In genomic region chr16:30797670-30798309, GRCh38 we compare ENCODE assay signal across 11 cellular contexts. TPM values are rescaled to one million over a fixed set of nuclear protein-coding genes. Genes with fewer than 3 reads are reported as not detected.
DNase-seq lines count a peak whose midpoint lies in the region; ATAC-seq, FAIRE-seq and TF ChIP-seq lines count a peak whose summit lies in the region.
"Had no signal": no experiment of that assay in that cellular context is flagged by ENCODE, and none has a peak within 500 bp of the region (broad histone marks: within the 10 kb centered on the region; RNA-seq: fewer than 3 reads in every experiment).

No MANE protein-coding gene starts in this region.

- no peak overlapping the region for H4K5ac ChIP-seq in H9 (ENCODE audit: insufficient read length, low read depth, low read length)

- H3K4ac ChIP-seq in H9 (ENCODE audit: low read depth, low read length) = no peak overlapping the region

- H3K36me3 ChIP-seq in OCI-LY1 (ENCODE audit: insufficient read depth, low read length) = no peaks in the 10 kb centered on the region
- no peaks in the 10 kb centered on the region for H3K36me3 ChIP-seq in kidney (ENCODE audit: control insufficient read depth in 1 of 2, insufficient read depth in 2 of 2, low read length in 2 of 2)
- H3K36me3 ChIP-seq in GM23248 (ENCODE audit: low read depth) = no peaks in the 10 kb centered on the region
- H3K36me3 ChIP-seq: SJCRH30 had no signal

- H3K23me2 ChIP-seq in H9 (ENCODE audit: insufficient read length, low read depth, low read length, poor library complexity, severe bottlenecking) = no peaks in the 10 kb centered on the region

- no peak overlapping the region for H2BK5ac ChIP-seq in H9 (ENCODE audit: insufficient read length, low read length)

- H4K8ac ChIP-seq in H9 (replicated peaks; ENCODE audit: insufficient read length, low read depth, low read length) = no peak overlapping the region

- H3K9me3 Mint-ChIP-seq in H9 = no peaks in the 10 kb centered on the region

- TF ChIP-seq CTCF in H9 (conservative IDR thresholded peaks at IDR 0.05) = peak; percentile 47
- TF ChIP-seq CTCF in OCI-LY1 (IDR thresholded peaks at IDR 0.05; ENCODE audit: low read length) = peak; percentile 26
- no peak for TF ChIP-seq CTCF in kidney (IDR thresholded peaks at IDR 0.05; ENCODE audit: borderline replicate concordance, extremely low read depth, insufficient read depth)

- H3K36me3 Mint-ChIP-seq in H9 (ENCODE audit: insufficient read depth in 1 of 3, low read depth in 3 of 3) = no peaks in the 10 kb centered on the region

- no peak overlapping the region for H3K27ac ChIP-seq in H9 (ENCODE audit: insufficient read length, low read depth, low read length)
- H3K27ac ChIP-seq in OCI-LY1 (ENCODE audit: low read depth, low read length, poor library complexity, severe bottlenecking) = no peak overlapping the region
- H3K27ac ChIP-seq in kidney (ENCODE audit: low read depth in 2 of 2, low read length in 2 of 2) = no peak overlapping the region
- no peak overlapping the region for H3K27ac ChIP-seq in GM23248
- H3K27ac ChIP-seq: SJCRH30 had no signal

- no peak overlapping the region for H3K23ac ChIP-seq in H9 (ENCODE audit: insufficient read length, low read depth, low read length)

- H3K4me1 Mint-ChIP-seq in H9 = peaks cover 0 to 5% of the 10 kb centered on the region in 2 experiments; a peak in 2 of 4 replicates

- H2BK15ac ChIP-seq in H9 (ENCODE audit: low read depth, low read length) = no peak overlapping the region

- H3K27ac Mint-ChIP-seq in H9 = no peak overlapping the region

- H3F3A ChIP-seq in OCI-LY1 (ENCODE audit: insufficient read depth, low read length) = no peaks in the 10 kb centered on the region
- no peaks in the 10 kb centered on the region for H3F3A ChIP-seq in GM23248 (ENCODE audit: insufficient read depth)

- intact Hi-C loops in kidney (cut with DNase I) = no loop called here

- no peak overlapping the region for H3K18ac ChIP-seq in H9 (ENCODE audit: insufficient read length, low read depth, low read length)

- H3K9ac ChIP-seq in H9 (ENCODE audit: extremely low read depth, insufficient read length, low read length) (no peak overlapping the region), OCI-LY1 (ENCODE audit: low read length) (no peak overlapping the region), kidney (ENCODE audit: low read length in 2 of 2) (no peak overlapping the region), GM23248 (no peak overlapping the region)

- ATAC-seq in HG02763 (IDR thresholded peaks at IDR 0.05; ENCODE audit: unreplicated experiment) = no peak

- H4K20me1 ChIP-seq in H9 (ENCODE audit: control insufficient read depth, insufficient read depth, insufficient read length) (no peaks in the 10 kb centered on the region), OCI-LY1 (ENCODE audit: insufficient read depth, low read length) (no peaks in the 10 kb centered on the region), GM23248 (ENCODE audit: insufficient read depth) (no peaks in the 10 kb centered on the region)

- H3K9me3 ChIP-seq in H9 (ENCODE audit: control insufficient read depth, low read depth, low read length) = no peaks in the 10 kb centered on the region
- no peaks in the 10 kb centered on the region for H3K9me3 ChIP-seq in OCI-LY1 (ENCODE audit: low read length)
- no peaks in the 10 kb centered on the region for H3K9me3 ChIP-seq in kidney (ENCODE audit: control insufficient read depth in 1 of 2, low read length in 2 of 2)
- no peaks in the 10 kb centered on the region for H3K9me3 ChIP-seq in GM23248 (ENCODE audit: low read depth)
- H3K9me3 ChIP-seq: SJCRH30 had no signal

- H2AK5ac ChIP-seq in H9 (ENCODE audit: insufficient read length, low read length) = no peak overlapping the region

- in situ Hi-C loops in GM23248 (cut with MboI) = no loop called here

- H2BK12ac ChIP-seq in H9 (ENCODE audit: insufficient read length, low read depth, low read length) = no peak overlapping the region

- FAIRE-seq in kidney (lab: Jason Lieb, UNC) = no peak
- FAIRE-seq: GM18507 had no signal

- H3K9me2 ChIP-seq in OCI-LY1 (ENCODE audit: low read depth, low read length) (no peaks in the 10 kb centered on the region), GM23248 (ENCODE audit: insufficient read depth) (no peaks in the 10 kb centered on the region)

- H3K79me1 ChIP-seq in H9 (ENCODE audit: insufficient read depth, low read depth, low read length, poor library complexity, severe bottlenecking) = no peaks in the 10 kb centered on the region

- H3K79me2 ChIP-seq in H9 (ENCODE audit: insufficient read depth, low read length) = no peaks in the 10 kb centered on the region
- H3K79me2 ChIP-seq in OCI-LY1 (ENCODE audit: insufficient read depth, low read length) = no peaks in the 10 kb centered on the region
- no peaks in the 10 kb centered on the region for H3K79me2 ChIP-seq in GM23248 (ENCODE audit: insufficient read depth)

- no peak overlapping the region for H3T11ph ChIP-seq in H9 (ENCODE audit: low read length)

- DNase-seq in H9 (no peak), kidney (peak; percentile 23), GM23248 (no peak), amygdala (lab: John Stamatoyannopoulos, UW) (no peak)
- DNase-seq: activated T-cell treated with anti-CD3 and anti-CD28 coated beads, Interleukin-2, amount 50 U/mL, for 48 hours; NCI-H226; stimulated activated CD4-positive, alpha-beta T cell treated with anti-CD3 and anti-CD28 coated beads, Interleukin-4, amount 100 ng/mL, for 1 hour had no signal

- H3K27me3 Mint-ChIP-seq in H9 (ENCODE audit: low read depth) = peaks cover 52% of the 10 kb centered on the region

- no peak overlapping the region for H3K14ac ChIP-seq in H9 (ENCODE audit: insufficient read depth, low read length)

- no peak overlapping the region for H3K4me3 Mint-ChIP-seq in H9

- no CpG with 5 or more reads among the region's 8 CpGs for WGBS in H9 (ENCODE audit: extremely low coverage, insufficient read length, low lambda C conversion rate)
- 62 to 63% methylated on average over 8 of the region's 8 CpGs for WGBS in GM23248 (ENCODE audit: low coverage in 1 of 2, low lambda C conversion rate in 2 of 2, missing lambda C conversion rate in 2 of 2), 2 experiments

- H3K4me1 ChIP-seq in H9 (ENCODE audit: insufficient read depth, low read length) (no peaks in the 10 kb centered on the region), OCI-LY1 (ENCODE audit: insufficient read depth, low read length, severe bottlenecking) (no peaks in the 10 kb centered on the region), kidney (ENCODE audit: control insufficient read depth in 1 of 2, insufficient read depth in 1 of 2, low read depth in 1 of 2, low read length in 2 of 2) (no peaks in the 10 kb centered on the region), GM23248 (ENCODE audit: insufficient read depth) (no peaks in the 10 kb centered on the region)

- H2BK120ac ChIP-seq in H9 (ENCODE audit: low read depth, low read length, poor library complexity, severe bottlenecking) = no peak overlapping the region

- H2AFZ ChIP-seq in H9 (ENCODE audit: low read length) (no peak overlapping the region), OCI-LY1 (ENCODE audit: low read length) (no peak overlapping the region), GM23248 (no peak overlapping the region)

- H3K4me3 ChIP-seq in OCI-LY1 (ENCODE audit: low read depth, low read length, poor library complexity, severe bottlenecking) (no peak overlapping the region), kidney (ENCODE audit: low read length in 2 of 2) (no peak overlapping the region), GM23248 (no peak overlapping the region)
- H3K4me3 ChIP-seq: SJCRH30 had no signal

- H4K91ac ChIP-seq in H9 (ENCODE audit: insufficient read length, low read depth, low read length) = no peak overlapping the region

- H2BK20ac ChIP-seq in H9 (ENCODE audit: low read depth, low read length, poor library complexity, severe bottlenecking) = no peak overlapping the region

- no peak overlapping the region for H3K56ac ChIP-seq in H9 (ENCODE audit: insufficient read length, low read depth, low read length)

- H3K27me3 ChIP-seq in H9 (ENCODE audit: insufficient read depth, low read length) (no peaks in the 10 kb centered on the region), OCI-LY1 (ENCODE audit: insufficient read depth, low read length) (peaks cover 8% of the 10 kb centered on the region), GM23248 (replicated peaks; ENCODE audit: insufficient read depth) (no peaks in the 10 kb centered on the region)
- H3K27me3 ChIP-seq: SJCRH30 had no signal

- H3K4me2 ChIP-seq in H9 (ENCODE audit: insufficient read depth, insufficient read length, low read length) = no peak overlapping the region
- H3K4me2 ChIP-seq in OCI-LY1 (ENCODE audit: low read length) = no peak overlapping the region
- H3K4me2 ChIP-seq in GM23248 (ENCODE audit: unreplicated experiment) = no peak overlapping the region

RNA-seq across cellular contexts. Expression of gene ZNF629, which starts 10.8 kb away (rescaled TPM):
- total RNA-seq in H9 (2021) (20.0 TPM in 2 replicates), kidney (19.8 TPM)
- polyA plus RNA-seq in kidney (ENCODE audit: insufficient read depth, low read depth, low replicate concordance) (8.1 TPM), GM23248 (2016; fragmentation: Nextera tagmentation; extraction: Ambion mirVana) (4.8 and 5.0 TPM in 2 replicates)
- 12.2 and 19.3 TPM in 2 replicates for total RNA-seq in GM23248 (2014; rRNA removed; shearing (Covaris generic))

RNA-seq across cellular contexts. Expression of gene RNF40, which starts 35.7 kb away (rescaled TPM):
- 103 and 106 TPM in 2 replicates for total RNA-seq in H9 (2021)
- 109 TPM for total RNA-seq in kidney
- 74.3 TPM for polyA plus RNA-seq in kidney (ENCODE audit: insufficient read depth, low read depth, low replicate concordance)
- 97.9 and 99.0 TPM in 2 replicates for total RNA-seq in GM23248 (2014; rRNA removed; shearing (Covaris generic))
- polyA plus RNA-seq in GM23248 (2016; fragmentation: Nextera tagmentation; extraction: Ambion mirVana) = 71.2 and 71.5 TPM in 2 replicates

RNA-seq across cellular contexts. Expression of gene CFAP119, which starts 35.9 kb away (rescaled TPM):
- total RNA-seq in H9 (2021) (5.4 and 7.4 TPM in 2 replicates), kidney (12.2 TPM)
- polyA plus RNA-seq in kidney (ENCODE audit: insufficient read depth, low read depth, low replicate concordance) (13.5 TPM), GM23248 (2016; fragmentation: Nextera tagmentation; extraction: Ambion mirVana) (4.1 and 4.6 TPM in 2 replicates)
- 0.89 and 2.7 TPM in 2 replicates for total RNA-seq in GM23248 (2014; rRNA removed; shearing (Covaris generic))

RNA-seq across cellular contexts. Expression of gene PHKG2, which starts 49.6 kb away (rescaled TPM):
- total RNA-seq in H9 (2021) = 46.6 and 47.9 TPM in 2 replicates
- total RNA-seq in kidney = 27.8 TPM
- polyA plus RNA-seq in kidney (ENCODE audit: insufficient read depth, low read depth, low replicate concordance) = 34.9 TPM
- total RNA-seq in GM23248 (2014; rRNA removed; shearing (Covaris generic)) = 12.5 and 19.9 TPM in 2 replicates
- 15.7 and 17.0 TPM in 2 replicates for polyA plus RNA-seq in GM23248 (2016; fragmentation: Nextera tagmentation; extraction: Ambion mirVana)
